Comparison of ENCODE assay signal across 15 cellular contexts in genomic region chr5:113132579-113132978, GRCh38.
DNase-seq lines count a peak whose midpoint lies in the region; ATAC-seq and TF ChIP-seq lines count a peak whose summit lies in the region.
"Had no signal": no experiment of that assay in that cellular context is flagged by ENCODE, and none has a peak within 500 bp of the region (broad histone marks: within the 10 kb centered on the region; RNA-seq: fewer than 3 reads in every experiment).

No MANE protein-coding gene starts in this region.

- CTCF ChIA-PET in CD4-positive, alpha-beta T cell (lab: Charles Lee), result interaction anchor here (1.1 kb wide), 1 partner anchor 13 kb away, joined by 3 read pairs; no protein-coding TSS in a partner anchor

- H3K9me3 Mint-ChIP-seq in CD4-positive, alpha-beta T cell, result peaks cover 2% of the 10 kb centered on the region
- H3K9me3 Mint-ChIP-seq: CD8-positive, alpha-beta T cell had no signal

- H3K9me3 ChIP-seq in heart right ventricle (no peaks in the 10 kb centered on the region), right cardiac atrium (ENCODE audit: control insufficient read depth, low read length) (no peaks in the 10 kb centered on the region)
- no peaks in the 10 kb centered on the region for H3K9me3 ChIP-seq in CD4-positive, alpha-beta T cell (ENCODE audit: control insufficient read depth, low read length)
- H3K9me3 ChIP-seq: BLaER1 had no signal

- no peak overlapping the region for H3K4me3 Mint-ChIP-seq in CD4-positive, alpha-beta T cell
- H3K4me3 Mint-ChIP-seq: CD14-positive monocyte; CD8-positive, alpha-beta T cell; H9 had no signal

- no peaks in the 10 kb centered on the region for H3K36me3 Mint-ChIP-seq in CD4-positive, alpha-beta T cell (ENCODE audit: low read depth)
- H3K36me3 Mint-ChIP-seq: CD14-positive monocyte; CD8-positive, alpha-beta T cell had no signal

- intact Hi-C loops in Right ventricle myocardium superior (cut with DNase I) (no loop called here), cardiac septum (cut with DNase I) (no loop called here), heart right ventricle (cut with DNase I) (no loop called here), right cardiac atrium (cut with DNase I) (no loop called here)
- intact Hi-C loops in CD4-positive, alpha-beta T cell (cut with DNase I, micrococcal nuclease), result no loop called here

- H3K4me1 ChIP-seq in heart right ventricle (peaks cover 0 to 42% (median 4%) of the 10 kb centered on the region in 9 donors), right cardiac atrium (ENCODE audit: control insufficient read depth, insufficient read depth, low read length) (no peaks in the 10 kb centered on the region)
- H3K4me1 ChIP-seq: BLaER1 had no signal

- H3K27ac ChIP-seq in heart right ventricle (no peak overlapping the region), right cardiac atrium (ENCODE audit: low read length) (no peak overlapping the region)
- H3K27ac ChIP-seq in CD4-positive, alpha-beta T cell (ENCODE audit: low read depth, low read length), result no peak overlapping the region
- H3K27ac ChIP-seq: BLaER1 had no signal

- no peaks in the 10 kb centered on the region for H3K27me3 ChIP-seq in heart right ventricle
- H3K27me3 ChIP-seq in right cardiac atrium (ENCODE audit: control insufficient read depth, insufficient read depth), result no peaks in the 10 kb centered on the region
- H3K27me3 ChIP-seq in CD4-positive, alpha-beta T cell (ENCODE audit: control insufficient read depth, insufficient read depth, low read length), result no peaks in the 10 kb centered on the region
- H3K27me3 ChIP-seq: BLaER1 had no signal

- POLR2A ChIA-PET in CD4-positive, alpha-beta T cell (lab: Charles Lee), result interaction anchor here (0.6 to 0.7 kb wide), 2 partner anchors 69 to 621 kb away, joined by 3 read pairs; no protein-coding TSS in a partner anchor

- H3K4me1 Mint-ChIP-seq in CD4-positive, alpha-beta T cell (ENCODE audit: low read depth), result no peaks in the 10 kb centered on the region
- H3K4me1 Mint-ChIP-seq: CD14-positive monocyte had no signal

- ATAC-seq in Right ventricle myocardium superior (ENCODE audit: poor library complexity) (peak; percentile 91), heart right ventricle (peak in 7 of 8 donors; percentile 57 to 92 (median 80)), right cardiac atrium (peak; percentile 57 to 95), GM21367 (IDR thresholded peaks at IDR 0.05; ENCODE audit: unreplicated experiment) (no peak)
- no peak for ATAC-seq in CD4-positive, alpha-beta T cell (ENCODE audit: poor library complexity)
- ATAC-seq: CD8-positive, alpha-beta T cell had no signal

- no peaks in the 10 kb centered on the region for H3K36me3 ChIP-seq in heart right ventricle
- H3K36me3 ChIP-seq: BLaER1 had no signal

- no peak overlapping the region for H3K27ac Mint-ChIP-seq in CD4-positive, alpha-beta T cell
- H3K27ac Mint-ChIP-seq: CD14-positive monocyte; CD8-positive, alpha-beta T cell; H9 had no signal

- TF ChIP-seq CTCF in heart right ventricle (IDR thresholded peaks at IDR 0.05), result no peak
- no peak for TF ChIP-seq CTCF in CD4-positive, alpha-beta T cell (IDR thresholded peaks at IDR 0.05)

- DNase-seq in Right ventricle myocardium superior (no peak), cardiac septum (ENCODE audit: low spot score) (no peak), heart right ventricle (no peak), right cardiac atrium (peak in 1 of 3 donors; percentile 57), NCI-H146 treated with DMSO at 0.1 percent for 48 hours (lab: John Stamatoyannopoulos, UW; ENCODE audit: unreplicated experiment) (no peak)
- DNase-seq in CD4-positive, alpha-beta T cell, result no peak
- DNase-seq: 8988T; Calu3; CD8-positive, alpha-beta T cell; DMS79 treated with DMSO at 0.1 percent for 48 hours; GF-D8; H9 had no signal

- no peaks in the 10 kb centered on the region for H3K27me3 Mint-ChIP-seq in CD4-positive, alpha-beta T cell

- no peak overlapping the region for H3K4me3 ChIP-seq in heart right ventricle
- H3K4me3 ChIP-seq in right cardiac atrium (ENCODE audit: low read length), result no peak overlapping the region
- H3K4me3 ChIP-seq: BLaER1 had no signal

Comparison
In these comparisons a context has a peak if more than half of its experiments do, and no peak if none do; other contexts are left out.
1. ATAC-seq: peak in Right ventricle myocardium superior (single experiment), heart right ventricle (7 of 8) and right cardiac atrium (2 of 2); none in GM21367 (single experiment) and CD4-positive, alpha-beta T cell (single experiment).